28 cellular contexts compared by ENCODE assay signal in genomic region chr20:61249626-61250025, GRCh38. TPM values are rescaled to one million over a fixed set of nuclear protein-coding genes. Genes with fewer than 3 reads are reported as not detected.
"Had no signal": no experiment of that assay in that cellular context is flagged by ENCODE, and none has a peak within 500 bp of the region (broad histone marks: within the 10 kb centered on the region; RNA-seq: fewer than 3 reads in every experiment).

No MANE protein-coding gene starts in this region.

- H3K27ac Mint-ChIP-seq: naive thymus-derived CD4-positive, alpha-beta T cell; natural killer cell; nephron; progenitor cell of endocrine pancreas; stimulated activated effector memory CD8-positive, alpha-beta T cell treated with anti-CD3 and anti-CD28 coated beads, Interleukin-12 subunit alpha, Interleukin-12 subunit beta, amount 100 ng/mL, for 72 hours; stimulated activated naive B cell treated with anti-CD40 and anti-IgM and Interleukin-4, amounts not matched to agents 10 μg/mL and 1 μg/mL and 100 μg/mL, for 72 hours; stimulated activated naive CD8-positive, alpha-beta T cell treated with anti-CD3 and anti-CD28 coated beads, Interleukin-15, Interleukin-2, amounts not matched to agents 100 ng/mL and 50 ng/mL, for 24 hours; type B pancreatic cell had no signal

- H3K36me3 Mint-ChIP-seq: naive thymus-derived CD4-positive, alpha-beta T cell; natural killer cell; stimulated activated effector memory CD8-positive, alpha-beta T cell treated with anti-CD3 and anti-CD28 coated beads, Interleukin-12 subunit alpha, Interleukin-12 subunit beta, amount 100 ng/mL, for 72 hours; stimulated activated naive B cell treated with anti-CD40 and anti-IgM and Interleukin-4, amounts not matched to agents 10 μg/mL and 1 μg/mL and 100 μg/mL, for 72 hours; type B pancreatic cell had no signal

- ATAC-seq: naive thymus-derived CD4-positive, alpha-beta T cell; natural killer cell; psoas muscle; right cardiac atrium; right lobe of liver; stimulated activated effector memory CD8-positive, alpha-beta T cell treated with anti-CD3 and anti-CD28 coated beads, Interleukin-12 subunit alpha, Interleukin-12 subunit beta, amount 100 ng/mL, for 72 hours; stimulated activated naive B cell treated with anti-CD40 and anti-IgM and Interleukin-4, amounts not matched to agents 10 μg/mL and 1 μg/mL and 100 μg/mL, for 72 hours; upper lobe of right lung had no signal

- H3K4me1 Mint-ChIP-seq: natural killer cell; stimulated activated naive B cell treated with anti-CD40 and anti-IgM and Interleukin-4, amounts not matched to agents 10 μg/mL and 1 μg/mL and 100 μg/mL, for 72 hours had no signal

- H3K36me3 ChIP-seq: ovary, right lobe of liver, sigmoid colon, suprapubic skin, tibial artery, transverse colon, upper lobe of right lung, uterus had no signal

- H3K4me3 ChIP-seq: ovary, psoas muscle, right lobe of liver, sigmoid colon, suprapubic skin, testis, tibial artery, transverse colon, upper lobe of right lung, uterus had no signal

- H3K9me3 ChIP-seq: ovary, psoas muscle, right lobe of liver, sigmoid colon, suprapubic skin, testis, tibial artery, transverse colon, upper lobe of right lung, uterus had no signal

- H3K27me3 ChIP-seq: ovary, right lobe of liver, testis had no signal

- H3K9me3 Mint-ChIP-seq: natural killer cell; nephron; stimulated activated effector memory CD8-positive, alpha-beta T cell treated with anti-CD3 and anti-CD28 coated beads, Interleukin-12 subunit alpha, Interleukin-12 subunit beta, amount 100 ng/mL, for 72 hours; stimulated activated naive B cell treated with anti-CD40 and anti-IgM and Interleukin-4, amounts not matched to agents 10 μg/mL and 1 μg/mL and 100 μg/mL, for 72 hours; stimulated activated naive CD8-positive, alpha-beta T cell treated with anti-CD3 and anti-CD28 coated beads, Interleukin-15, Interleukin-2, amounts not matched to agents 100 ng/mL and 50 ng/mL, for 24 hours; type B pancreatic cell had no signal

- H3K27ac ChIP-seq: ovary, parathyroid adenoma, psoas muscle, right lobe of liver, sigmoid colon, suprapubic skin, testis, tibial artery, transverse colon, upper lobe of right lung, uterus had no signal

- H3K4me1 ChIP-seq: parathyroid adenoma, psoas muscle, testis, upper lobe of right lung had no signal

- H3K4me3 Mint-ChIP-seq: natural killer cell; stimulated activated effector memory CD8-positive, alpha-beta T cell treated with anti-CD3 and anti-CD28 coated beads, Interleukin-12 subunit alpha, Interleukin-12 subunit beta, amount 100 ng/mL, for 72 hours; stimulated activated naive B cell treated with anti-CD40 and anti-IgM and Interleukin-4, amounts not matched to agents 10 μg/mL and 1 μg/mL and 100 μg/mL, for 72 hours; stimulated activated naive CD8-positive, alpha-beta T cell treated with anti-CD3 and anti-CD28 coated beads, Interleukin-15, Interleukin-2, amounts not matched to agents 100 ng/mL and 50 ng/mL, for 24 hours had no signal

- FAIRE-seq: small intestine had no signal

- DNase-seq: naive thymus-derived CD4-positive, alpha-beta T cell; natural killer cell; occipital lobe; ovary; psoas muscle; right cardiac atrium; right lobe of liver; sigmoid colon; small intestine; stimulated activated CD4-positive, alpha-beta T cell treated with anti-CD3 and anti-CD28 coated beads, Interleukin-15, amount 100 ng/mL, for 24 hours; stimulated activated CD4-positive, alpha-beta T cell treated with anti-CD3 and anti-CD28 coated beads, Interleukin-2, amount 100 ng/mL, for 24 hours; stimulated activated CD4-positive, alpha-beta T cell treated with anti-CD3 and anti-CD28 coated beads, Interleukin-2, amount 100 ng/mL, for 48 hours; stimulated activated CD4-positive, alpha-beta T cell treated with anti-CD3 and anti-CD28 coated beads, Interleukin-4, amount 100 ng/mL, for 24 hours; stimulated activated naive B cell treated with anti-CD40 and anti-IgM and Interleukin-4, amounts not matched to agents 10 μg/mL and 1 μg/mL and 100 μg/mL, for 72 hours; stimulated activated naive CD4-positive, alpha-beta T cell treated with Interleukin-2 at 50 U/mL for 16 hours; substantia nigra; testis; transverse colon; upper lobe of right lung; uterus had no signal

RNA-seq across cellular contexts. Expression of gene CDH4, which starts 2.4 kb away (rescaled TPM):
- total RNA-seq: transverse colon had no signal
